8 cellular contexts compared by ENCODE assay signal in genomic region chr12:124720019-124720686, GRCh38.
DNase-seq lines count a peak whose midpoint lies in the region; ATAC-seq and TF ChIP-seq lines count a peak whose summit lies in the region.

No MANE protein-coding gene starts in this region.

- peaks cover 26% of the 10 kb centered on the region for H3K27me3 Mint-ChIP-seq in activated T-cell treated with anti-CD3 and anti-CD28 coated beads, Interleukin-2, amount 50 U/mL, for 72 hours (ENCODE audit: low read depth)

- in situ Hi-C loops in GM13976 (cut with MboI; ENCODE audit: low sequenced_read_pairs, unreplicated experiment): no loop called here

- no peak overlapping the region for H3K27ac Mint-ChIP-seq in activated T-cell treated with anti-CD3 and anti-CD28 coated beads, Interleukin-2, amount 50 U/mL, for 72 hours

- H3K4me1 Mint-ChIP-seq in activated T-cell treated with anti-CD3 and anti-CD28 coated beads, Interleukin-2, amount 50 U/mL, for 72 hours (ENCODE audit: low read depth): peaks cover 7% of the 10 kb centered on the region

- intact Hi-C loops in heart right ventricle (cut with DNase I): loop anchor here in 1 of 10 donors (10.0 kb wide), 1 partner anchor 135 kb away; no protein-coding TSS in a partner anchor

- DNase-seq in HS-5 (ENCODE audit: low read depth) (peak; percentile 55), SJCRH30 (peak; percentile 68 to 77), heart right ventricle (no peak), suprapubic skin (ENCODE audit: low spot score in 2 of 2) (no peak), GM13976 (ENCODE audit: low spot score) (no peak), activated gamma-delta T cell (lab: John Stamatoyannopoulos, UW) (no peak), putamen (ENCODE audit: low spot score) (no peak)
- no peak for DNase-seq in activated T-cell treated with anti-CD3 and anti-CD28 coated beads, Interleukin-2, amount 50 U/mL, for 72 hours

- H3K4me1 ChIP-seq in SJCRH30 (peaks cover 30% of the 10 kb centered on the region), heart right ventricle (peaks cover 7 to 51% (median 17%) of the 10 kb centered on the region in 9 donors), suprapubic skin (peaks cover 35% of the 10 kb centered on the region)

- no peak for TF ChIP-seq EP300 in suprapubic skin (IDR thresholded peaks at IDR 0.05)

- H3K4me3 Mint-ChIP-seq in activated T-cell treated with anti-CD3 and anti-CD28 coated beads, Interleukin-2, amount 50 U/mL, for 72 hours: no peak overlapping the region

- H3K36me3 ChIP-seq in SJCRH30 (no peaks in the 10 kb centered on the region), heart right ventricle (no peaks in the 10 kb centered on the region), suprapubic skin (no peaks in the 10 kb centered on the region)

- H3K36me3 Mint-ChIP-seq in activated T-cell treated with anti-CD3 and anti-CD28 coated beads, Interleukin-2, amount 50 U/mL, for 72 hours (ENCODE audit: insufficient read depth in 2 of 2): no peaks in the 10 kb centered on the region

- no peaks in the 10 kb centered on the region for H3K9me3 Mint-ChIP-seq in activated T-cell treated with anti-CD3 and anti-CD28 coated beads, Interleukin-2, amount 50 U/mL, for 72 hours

- H3K27me3 ChIP-seq in SJCRH30: no peaks in the 10 kb centered on the region
- H3K27me3 ChIP-seq in heart right ventricle: no peaks in the 10 kb centered on the region
- no peaks in the 10 kb centered on the region for H3K27me3 ChIP-seq in suprapubic skin

- H3K4me3 ChIP-seq in SJCRH30 (no peak overlapping the region), heart right ventricle (no peak overlapping the region), suprapubic skin (no peak overlapping the region)

- 57 to 63% methylated on average over 13 of the region's 13 CpGs for WGBS in heart right ventricle, 2 donors
- WGBS in suprapubic skin: 47% methylated on average over 13 of the region's 13 CpGs

- TF ChIP-seq POLR2A in suprapubic skin (IDR thresholded peaks at IDR 0.05): no peak

- TF ChIP-seq CTCF in heart right ventricle (IDR thresholded peaks at IDR 0.05) (peak in 6 of 9 donors; percentile 9 to 38 (median 34)), suprapubic skin (IDR thresholded peaks at IDR 0.05) (peak in 1 of 2 donors; percentile 27), GM13976 (IDR thresholded peaks at IDR 0.05; ENCODE audit: borderline replicate concordance, control extremely low read depth, extremely low read depth, insufficient read depth, missing control alignments) (no peak)

- H3K27ac ChIP-seq in SJCRH30 (peak overlapping the region; percentile 57), heart right ventricle (peak overlapping the region; percentile 24 to 82 (median 55)), suprapubic skin (peak overlapping the region; percentile 47)

- H3K9me3 ChIP-seq in SJCRH30 (replicated peaks): no peaks in the 10 kb centered on the region
- peaks cover 0 to 5% (median 0%) of the 10 kb centered on the region in 11 donors for H3K9me3 ChIP-seq in heart right ventricle
- H3K9me3 ChIP-seq in suprapubic skin: no peaks in the 10 kb centered on the region

- ATAC-seq in heart right ventricle: peak; percentile 9 to 46 (median 33)
- ATAC-seq in activated T-cell treated with anti-CD3 and anti-CD28 coated beads, Interleukin-2, amount 50 U/mL, for 72 hours (replicated peaks in 1 of 2): no peak

Comparison
In these comparisons a context has a peak if more than half of its experiments do, and no peak if none do; other contexts are left out.
1. DNase-seq: peak in HS-5 (single experiment) and SJCRH30 (2 of 2); none in heart right ventricle (0 of 2), suprapubic skin (0 of 2), GM13976 (single experiment), activated T-cell treated with anti-CD3 and anti-CD28 coated beads, Interleukin-2, amount 50 U/mL, for 72 hours (0 of 2), activated gamma-delta T cell (single experiment) and putamen (single experiment).
2. ATAC-seq: peak in heart right ventricle (8 of 8); none in activated T-cell treated with anti-CD3 and anti-CD28 coated beads, Interleukin-2, amount 50 U/mL, for 72 hours (0 of 2).
3. Peak in every context shown above with its lines, with median percentiles within 50 percentile points of each other: H3K27ac ChIP-seq.